12 cellular contexts compared by ENCODE assay signal in genomic region chr17:297758-298157, GRCh38.
"Had no signal": no experiment of that assay in that cellular context is flagged by ENCODE, and none has a peak within 500 bp of the region (broad histone marks: within the 10 kb centered on the region; RNA-seq: fewer than 3 reads in every experiment).

No MANE protein-coding gene starts in this region.

- H3K36me3 ChIP-seq: colonic mucosa, heart right ventricle, ovary, thyroid gland had no signal

- H3K4me3 ChIP-seq: colonic mucosa, heart right ventricle, ovary, thyroid gland had no signal

- DNase-seq: activated CD4-positive, alpha-beta T cell treated with anti-CD3 and anti-CD28 coated beads, Interleukin-2, amount 50 U/mL, for 4 hours; activated gamma-delta T cell treated with Interleukin-2 at 50 U/mL for 16 hours; activated naive CD8-positive, alpha-beta T cell treated with anti-CD3 and anti-CD28 coated beads for 36 hours; amniotic stem cell; caudate nucleus; colonic mucosa; heart right ventricle; immature natural killer cell; midbrain; stimulated activated naive CD4-positive, alpha-beta T cell; thyroid gland had no signal

- H3K27me3 ChIP-seq: colonic mucosa, ovary, thyroid gland had no signal

- H3K9me3 ChIP-seq: colonic mucosa, heart right ventricle, ovary, thyroid gland had no signal

- H3K27ac ChIP-seq: colonic mucosa, thyroid gland had no signal

- H3K4me1 ChIP-seq: colonic mucosa, thyroid gland had no signal
